In the genomic region with DNA sequence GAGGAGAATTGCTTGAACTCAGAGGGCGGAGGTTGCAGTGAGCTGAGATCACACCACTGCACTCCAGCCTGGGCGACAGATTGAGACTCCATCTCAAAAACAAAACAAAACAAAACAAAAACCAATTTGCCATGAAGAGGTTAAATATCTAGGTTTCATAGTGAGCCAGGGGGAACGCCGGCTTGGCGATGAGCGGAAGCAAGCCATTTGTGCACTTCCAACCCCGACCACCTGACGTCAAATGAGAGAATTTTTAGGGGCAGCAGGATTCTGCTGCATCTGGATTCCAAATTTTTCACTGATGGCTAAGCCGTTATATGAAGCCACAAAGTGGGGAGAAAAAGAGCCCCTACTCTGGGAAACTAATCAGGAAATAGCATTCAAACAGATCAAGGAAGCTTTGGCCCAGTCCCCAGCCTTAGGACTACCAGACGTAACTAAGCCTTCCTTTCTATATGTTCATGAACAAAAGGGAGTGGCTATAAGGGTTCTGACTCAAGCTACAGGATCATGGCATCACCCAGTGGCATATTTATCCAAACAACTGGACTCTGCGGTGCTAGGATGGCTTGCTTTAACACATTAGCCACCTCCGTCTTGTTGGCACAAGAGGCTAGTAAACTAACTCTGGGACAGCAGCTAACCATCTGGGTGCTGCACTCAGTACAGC, we compare ENCODE assay signal across 15 cellular contexts. TPM values are rescaled to one million over a fixed set of nuclear protein-coding genes. Genes with fewer than 3 reads are reported as not detected.
DNase-seq lines count a peak whose midpoint lies in the region; ATAC-seq and TF ChIP-seq lines count a peak whose summit lies in the region.
"Had no signal": no experiment of that assay in that cellular context is flagged by ENCODE, and none has a peak within 500 bp of the region (broad histone marks: within the 10 kb centered on the region; RNA-seq: fewer than 3 reads in every experiment).

No MANE protein-coding gene starts in this region.

- peak; percentile 32 for DNase-seq in ELR (ENCODE audit: low read depth)
- peak; percentile 24 for DNase-seq in chondrocyte (ENCODE audit: low spot score)
- DNase-seq in spleen: peak; percentile 22
- no peak for DNase-seq in H7
- DNase-seq in effector CD8-positive, alpha-beta T cell (lab: John Stamatoyannopoulos, UW): no peak
- DNase-seq: DMS153, MV-4-11, NCI-H1417 treated with DMSO at 0.1 percent for 48 hours, NCI-H2081, NCI-H226, NCI-H526, SHP77 had no signal

- H3K27ac ChIP-seq in spleen: no peak overlapping the region
- H3K27ac ChIP-seq: BLaER1 treated with 17β-estradiol and CSF1 and Interleukin-3, amounts not matched to agents 10 nM and 100 nM had no signal

- peaks cover 6 to 25% (median 18%) of the 10 kb centered on the region in 6 donors for H3K4me1 ChIP-seq in spleen

- ATAC-seq in HG03520 (IDR thresholded peaks at IDR 0.05; ENCODE audit: unreplicated experiment) (peak; percentile 43), GM21723 (IDR thresholded peaks at IDR 0.05; ENCODE audit: unreplicated experiment) (no peak)

- TF ChIP-seq POLR2A in spleen (IDR thresholded peaks at IDR 0.05): no peak

- no peaks in the 10 kb centered on the region for H3K36me3 Mint-ChIP-seq in chondrocyte (ENCODE audit: low read depth)

- H3K27me3 Mint-ChIP-seq in chondrocyte (ENCODE audit: low read depth): no peaks in the 10 kb centered on the region

- no peaks in the 10 kb centered on the region for H3K27me3 ChIP-seq in spleen (replicated peaks in 1 of 7)
- no peaks in the 10 kb centered on the region for H3K27me3 ChIP-seq in H7 (ENCODE audit: control insufficient read depth, insufficient read depth, low read length)
- H3K27me3 ChIP-seq: BLaER1 treated with 17β-estradiol and CSF1 and Interleukin-3, amounts not matched to agents 10 nM and 100 nM had no signal

- no peaks in the 10 kb centered on the region for H3K9me3 ChIP-seq in spleen
- H3K9me3 ChIP-seq: BLaER1 treated with 17β-estradiol and CSF1 and Interleukin-3, amounts not matched to agents 10 nM and 100 nM had no signal

- no peak overlapping the region for H3K4me3 Mint-ChIP-seq in chondrocyte (ENCODE audit: unreplicated experiment)

- no peak for TF ChIP-seq CTCF in chondrocyte (IDR thresholded peaks at IDR 0.05)
- no peak for TF ChIP-seq CTCF in spleen (IDR thresholded peaks at IDR 0.05 in 8 of 11, conservative IDR thresholded peaks at IDR 0.05 in 3 of 11)

- no peak overlapping the region for H3K4me3 ChIP-seq in spleen
- no peak overlapping the region for H3K4me3 ChIP-seq in H7 (ENCODE audit: insufficient read depth, low read depth, low read length)
- H3K4me3 ChIP-seq: BLaER1 treated with 17β-estradiol and CSF1 and Interleukin-3, amounts not matched to agents 10 nM and 100 nM had no signal

- no peak overlapping the region for H3K27ac Mint-ChIP-seq in chondrocyte (ENCODE audit: unreplicated experiment)

- WGBS in spleen, 5 donors: 68 to 84% (median 76%) methylated on average over 12 of the region's 12 CpGs

- peaks cover 19% of the 10 kb centered on the region for H3K4me1 Mint-ChIP-seq in chondrocyte (ENCODE audit: low read depth)

- no peaks in the 10 kb centered on the region for H3K9me3 Mint-ChIP-seq in chondrocyte (ENCODE audit: low read depth)

- intact Hi-C loops in spleen (cut with DNase I; ENCODE audit: low total_unique reads): no loop called here

- no peaks in the 10 kb centered on the region for H3K36me3 ChIP-seq in spleen
- no peaks in the 10 kb centered on the region for H3K36me3 ChIP-seq in H7 (replicated peaks; ENCODE audit: control insufficient read depth, insufficient read depth, low read length)
- H3K36me3 ChIP-seq: BLaER1 treated with 17β-estradiol and CSF1 and Interleukin-3, amounts not matched to agents 10 nM and 100 nM had no signal

RNA-seq across cellular contexts. Expression of a gene that starts 12.9 kb away (rescaled TPM):
- 23.6 to 28.0 TPM (median 26.9 TPM) in 3 replicates for total RNA-seq in chondrocyte
- total RNA-seq in spleen: 10 to 100 TPM; 16.9 to 25.2 (median 20.4) TPM
- 10 to 100 TPM; 10.6 to 15.6 (median 11.9) TPM for polyA plus RNA-seq in spleen
- 16.0 and 17.3 TPM in 2 replicates for total RNA-seq in H7 (2014; rRNA removed; shearing (Covaris generic))

RNA-seq across cellular contexts. Expression of a gene that starts 19.2 kb away (rescaled TPM):
- 6.5 to 16.3 TPM (median 16.0 TPM) in 3 replicates for total RNA-seq in chondrocyte
- total RNA-seq in spleen: 10 to 100 TPM in 6 of 7 donors, 1 to 10 TPM in 1; 9.6 to 35.3 (median 19.9) TPM
- polyA plus RNA-seq in spleen: 1 to 10 TPM; 1.9 to 7.7 (median 6.6) TPM
- total RNA-seq in H7 (2014; rRNA removed; shearing (Covaris generic)): 10.1 and 11.9 TPM in 2 replicates

RNA-seq across cellular contexts. Expression of a gene that starts 36.6 kb away (rescaled TPM):
- total RNA-seq in chondrocyte (186 to 198 TPM (median 193 TPM) in 3 replicates), spleen (100 to 1,000 TPM; 104 to 235 (median 123) TPM)
- 100 to 1,000 TPM; 155 to 370 (median 238) TPM for polyA plus RNA-seq in spleen
- 124 and 196 TPM in 2 replicates for total RNA-seq in H7 (2014; rRNA removed; shearing (Covaris generic))

Comparison
In these comparisons a context has a peak if more than half of its experiments do, and no peak if none do; other contexts are left out.
1. DNase-seq: peak in ELR (single experiment), chondrocyte (single experiment) and spleen (single experiment); none in H7 (single experiment) and effector CD8-positive, alpha-beta T cell (single experiment).